Comparison of ENCODE assay signal across 11 cellular contexts in genomic region chr20:17835941-17836861, GRCh38.
DNase-seq lines count a peak whose midpoint lies in the region; ATAC-seq and TF ChIP-seq lines count a peak whose summit lies in the region.
"Had no signal": no experiment of that assay in that cellular context is flagged by ENCODE, and none has a peak within 500 bp of the region (broad histone marks: within the 10 kb centered on the region; RNA-seq: fewer than 3 reads in every experiment).

No MANE protein-coding gene starts in this region.

- H3K27me3 ChIP-seq in esophagus (ENCODE audit: control insufficient read depth in 1 of 2, insufficient read depth in 2 of 2, low read length in 2 of 2) (no peaks in the 10 kb centered on the region), thyroid gland (no peaks in the 10 kb centered on the region)

- WGBS in esophagus, 2 donors = 63 to 78% methylated on average over 21 of the region's 21 CpGs
- 74 to 79% methylated on average over 21 of the region's 21 CpGs for WGBS in thyroid gland, 2 donors

- H3K36me3 Mint-ChIP-seq in mesothelial cell of epicardium = no peaks in the 10 kb centered on the region

- no peaks in the 10 kb centered on the region for H3K9me3 ChIP-seq in esophagus (ENCODE audit: control insufficient read depth in 2 of 2, insufficient read depth in 1 of 2, low read depth in 1 of 2, low read length in 1 of 2)
- H3K9me3 ChIP-seq in thyroid gland = no peaks in the 10 kb centered on the region

- H3K27ac Mint-ChIP-seq in mesothelial cell of epicardium = peak overlapping the region; percentile 83
- H3K27ac Mint-ChIP-seq: activated T-helper 2 cell treated with anti-CD3 and anti-CD28 coated beads, Interferon-gamma antibody, Interleukin-2, Interleukin-4, amounts not matched to agents 10 μg/mL and 5 μg/mL and 100 μg/mL, durations not matched to agents 14 hours and 24 hours and 36 hours had no signal

- DNase-seq in LHCN-M2 (ENCODE audit: low read depth) (peak; percentile 63), mesothelial cell of epicardium (ENCODE audit: low spot score in 2 of 2, unreplicated experiment in 2 of 2) (no peak), thyroid gland (peak in 1 of 2 donors; percentile 35), Ammon's horn (ENCODE audit: low spot score) (no peak)
- DNase-seq: head of caudate nucleus, NCI-H1930 had no signal

- intact Hi-C loops in thyroid gland (cut with DNase I) = no loop called here

- H3K4me3 Mint-ChIP-seq in mesothelial cell of epicardium = peak overlapping the region; percentile 20

- peaks cover 12% of the 10 kb centered on the region for H3K4me1 Mint-ChIP-seq in mesothelial cell of epicardium

- no peak for ATAC-seq in GM21367 (IDR thresholded peaks at IDR 0.05; ENCODE audit: unreplicated experiment)
- no peak for ATAC-seq in GM19463 (IDR thresholded peaks at IDR 0.05; ENCODE audit: unreplicated experiment)
- ATAC-seq in GM18502 (IDR thresholded peaks at IDR 0.05; ENCODE audit: poor library complexity, unreplicated experiment) = no peak

- H3K36me3 ChIP-seq in esophagus (ENCODE audit: control insufficient read depth in 2 of 2, insufficient read depth in 2 of 2, low read length in 1 of 2) (no peaks in the 10 kb centered on the region), thyroid gland (no peaks in the 10 kb centered on the region)

- no peaks in the 10 kb centered on the region for H3K27me3 Mint-ChIP-seq in mesothelial cell of epicardium (ENCODE audit: low read depth)

- H3K4me3 ChIP-seq in esophagus (ENCODE audit: low read depth in 1 of 2, low read length in 2 of 2) = no peak overlapping the region
- no peak overlapping the region for H3K4me3 ChIP-seq in thyroid gland (replicated peaks in 1 of 3)

- H3K4me1 ChIP-seq in esophagus (ENCODE audit: control insufficient read depth in 2 of 2, insufficient read depth in 2 of 2, low read length in 1 of 2) (peaks cover 0 to 4% of the 10 kb centered on the region in 2 donors), thyroid gland (peaks cover 4 to 8% of the 10 kb centered on the region in 2 donors)

- TF ChIP-seq CTCF in mesothelial cell of epicardium (IDR thresholded peaks at IDR 0.05; ENCODE audit: unreplicated experiment) (no peak), thyroid gland (IDR thresholded peaks at IDR 0.05) (no peak)

- no peak for TF ChIP-seq POLR2A in thyroid gland (IDR thresholded peaks at IDR 0.05)

- peak overlapping the region; percentile 47 to 65 for H3K27ac ChIP-seq in esophagus (ENCODE audit: low read depth in 2 of 2, low read length in 1 of 2)
- H3K27ac ChIP-seq in thyroid gland = peak overlapping the region in 2 of 3 donors; percentile 64 to 70

- peaks cover 8% of the 10 kb centered on the region for H3K9me3 Mint-ChIP-seq in mesothelial cell of epicardium
